8 cellular contexts compared by ENCODE assay signal in genomic region chr11:118436639-118437045, GRCh38. TPM values are rescaled to one million over a fixed set of nuclear protein-coding genes. Genes with fewer than 3 reads are reported as not detected.
A peak's percentile ranks its signal among the peaks of the same experiment; 100 is the strongest.
DNase-seq lines count a peak whose midpoint lies in the region; ATAC-seq, FAIRE-seq and TF ChIP-seq lines count a peak whose summit lies in the region.

No MANE protein-coding gene starts in this region.

- TF ChIP-seq CTCF in cardiac fibroblast (IDR thresholded peaks at IDR 0.05; ENCODE audit: low read depth, low read length) (no peak), right lobe of liver (IDR thresholded peaks at IDR 0.05) (no peak), D721Med (IDR thresholded peaks at IDR 0.05; ENCODE audit: insufficient read depth, missing control alignments) (no peak)

- no peaks in the 10 kb centered on the region for H3K27me3 ChIP-seq in SJCRH30
- H3K27me3 ChIP-seq in right lobe of liver: no peaks in the 10 kb centered on the region

- peak; percentile 22 for ATAC-seq in GM18511 (IDR thresholded peaks at IDR 0.05; ENCODE audit: unreplicated experiment)
- peak; percentile 11 for ATAC-seq in HG02678 (IDR thresholded peaks at IDR 0.05; ENCODE audit: unreplicated experiment)
- no peak for ATAC-seq in right lobe of liver

- no peaks in the 10 kb centered on the region for H3K9me3 ChIP-seq in SJCRH30 (replicated peaks)
- no peaks in the 10 kb centered on the region for H3K9me3 ChIP-seq in right lobe of liver

- DNase-seq in SJCRH30 (peak; percentile 14 to 24), cardiac fibroblast (ENCODE audit: low read depth in 2 of 2) (no peak), right lobe of liver (peak in 2 of 3 donors; percentile 52 to 53), frontal cortex (ENCODE audit: low spot score in 2 of 2) (no peak), D721Med (ENCODE audit: insufficient read length, low spot score) (no peak)
- DNase-seq in stimulated activated naive CD4-positive, alpha-beta T cell treated with Interleukin-2 at 50 U/mL for 16 hours (lab: John Stamatoyannopoulos, UW): peak; percentile 61

- no CpG with 5 or more reads among the region's 48 CpGs for WGBS in right lobe of liver (ENCODE audit: insufficient coverage, low coverage, low lambda C conversion rate, missing lambda C conversion rate)

- H3K4me3 ChIP-seq in SJCRH30 (peak overlapping the region; percentile 98), cardiac fibroblast (replicated peaks in 1 of 2; ENCODE audit: low read depth in 2 of 2, low read length in 2 of 2) (peak overlapping the region; percentile 89 to 92), right lobe of liver (peak overlapping the region; percentile 79 to 94 (median 92))

- H3K4me1 ChIP-seq in SJCRH30 (peaks cover 3% of the 10 kb centered on the region), right lobe of liver (peaks cover 0 to 30% (median under 1%) of the 10 kb centered on the region in 4 donors)

- H3K36me3 ChIP-seq in SJCRH30 (peaks cover 3% of the 10 kb centered on the region; the same call in 1 of the 2 replicates), right lobe of liver (no peaks in the 10 kb centered on the region)

- TF ChIP-seq POLR2A in right lobe of liver (IDR thresholded peaks at IDR 0.05): no peak

- intact Hi-C loops in right lobe of liver (cut with DNase I): no loop called here

- FAIRE-seq in frontal cortex (lab: Jason Lieb, UNC) (no peak), D721Med (lab: Jason Lieb, UNC) (no peak)

- H3K27ac ChIP-seq in SJCRH30 (peak overlapping the region; percentile 75), right lobe of liver (peak overlapping the region; percentile 73 to 89 (median 89))

RNA-seq across cellular contexts. Expression of gene KMT2A, which starts 0.3 kb away (rescaled TPM):
- total RNA-seq in SJCRH30 (2014; rRNA removed; shearing (Covaris generic)): 32.3 and 33.2 TPM in 2 replicates
- 10 to 100 TPM; 15.5 to 24.9 (median 19.5) TPM for total RNA-seq in right lobe of liver
- 35.9 TPM for total RNA-seq in frontal cortex

RNA-seq across cellular contexts. Expression of gene ATP5MG, which starts 35.2 kb away (rescaled TPM):
- 165 and 191 TPM in 2 replicates for total RNA-seq in SJCRH30 (2014; rRNA removed; shearing (Covaris generic))
- total RNA-seq in right lobe of liver (100 to 1,000 TPM in 1 of 6 experiments, 10 to 100 TPM in 5; 32.6 to 127 (median 89.5) TPM), frontal cortex (76.2 TPM)

Comparison
In these comparisons a context has a peak if more than half of its experiments do, and no peak if none do; other contexts are left out.
1. ATAC-seq: peak in GM18511 (single experiment) and HG02678 (single experiment); none in right lobe of liver (0 of 4).
2. DNase-seq: peak in SJCRH30 (2 of 2), right lobe of liver (2 of 3) and stimulated activated naive CD4-positive, alpha-beta T cell treated with Interleukin-2 at 50 U/mL for 16 hours (single experiment); none in cardiac fibroblast (0 of 2), frontal cortex (0 of 2) and D721Med (single experiment).
3. Peak in every context shown above with its lines, with median percentiles within 50 percentile points of each other: H3K4me3 ChIP-seq.